Comparison of ENCODE assay signal across 14 cellular contexts in genomic region chr12:23621910-23622309, GRCh38.
A peak's percentile ranks its signal among the peaks of the same experiment; 100 is the strongest.
DNase-seq lines count a peak whose midpoint lies in the region; ATAC-seq and TF ChIP-seq lines count a peak whose summit lies in the region.
"Had no signal": no experiment of that assay in that cellular context is flagged by ENCODE, and none has a peak within 500 bp of the region (broad histone marks: within the 10 kb centered on the region; RNA-seq: fewer than 3 reads in every experiment).

No MANE protein-coding gene starts in this region.

- intact Hi-C loops in left colon (cut with DNase I, micrococcal nuclease) = no loop called here

- DNase-seq in COLO668 (lab: John Stamatoyannopoulos, UW; ENCODE audit: unreplicated experiment) (peak; percentile 32), NCI-H1092 treated with DMSO at 0.1 percent for 48 hours (lab: John Stamatoyannopoulos, UW) (peak; percentile 85), NCI-H69 (lab: John Stamatoyannopoulos, UW) (peak; percentile 87), left colon (no peak), OCI-M1 (lab: John Stamatoyannopoulos, UW) (no peak), erythroblast (lab: John Stamatoyannopoulos, UW) (no peak), OCI-M2 (lab: John Stamatoyannopoulos, UW; ENCODE audit: unreplicated experiment) (no peak)
- DNase-seq: ACHN; CD4-positive, alpha-beta memory T cell; IMR-90; NCI-H1694 treated with DMSO at 0.1 percent for 48 hours; NCI-H524 treated with DMSO at 0.1 percent for 48 hours; Peyer's patch; Right ventricle myocardium superior had no signal

- TF ChIP-seq POLR2A in erythroblast (IDR thresholded peaks at IDR 0.05; ENCODE audit: low read length) = no peak

- ATAC-seq in left colon = peak; percentile 86

Comparison
In these comparisons a context has a peak if more than half of its experiments do, and no peak if none do; other contexts are left out.
1. DNase-seq: peak in COLO668 (single experiment), NCI-H1092 treated with DMSO at 0.1 percent for 48 hours (single experiment) and NCI-H69 (single experiment); none in left colon (0 of 2), OCI-M1 (single experiment), erythroblast (0 of 2) and OCI-M2 (single experiment).